Comparison of ENCODE assay signal across 19 cellular contexts in genomic region chr1:6338685-6339084, GRCh38. TPM values are rescaled to one million over a fixed set of nuclear protein-coding genes. Genes with fewer than 3 reads are reported as not detected.
DNase-seq lines count a peak whose midpoint lies in the region; ATAC-seq and TF ChIP-seq lines count a peak whose summit lies in the region.
"Had no signal": no experiment of that assay in that cellular context is flagged by ENCODE, and none has a peak within 500 bp of the region (broad histone marks: within the 10 kb centered on the region; RNA-seq: fewer than 3 reads in every experiment).

No MANE protein-coding gene starts in this region.

- no peaks in the 10 kb centered on the region for H3K4me1 Mint-ChIP-seq in activated naive CD4-positive, alpha-beta T cell treated with anti-CD3 and anti-CD28 coated beads, Interleukin-2, amount 50 U/mL, for 24 hours
- no peaks in the 10 kb centered on the region for H3K4me1 Mint-ChIP-seq in activated naive CD4-positive, alpha-beta T cell treated with anti-CD3 and anti-CD28 coated beads for 36 hours (ENCODE audit: low read depth)
- peaks cover 2% of the 10 kb centered on the region for H3K4me1 Mint-ChIP-seq in memory B cell
- H3K4me1 Mint-ChIP-seq: CD4-positive, CD25-positive, alpha-beta regulatory T cell had no signal

- TF ChIP-seq EP300 in gastroesophageal sphincter (IDR thresholded peaks at IDR 0.05) (no peak), esophagus muscularis mucosa (IDR thresholded peaks at IDR 0.05) (no peak)

- H3K4me3 ChIP-seq in ectodermal cell (ENCODE audit: insufficient read depth, low read depth, low read length) (no peak overlapping the region), gastroesophageal sphincter (no peak overlapping the region), esophagus muscularis mucosa (no peak overlapping the region)
- H3K4me3 ChIP-seq: SJCRH30 had no signal

- peaks cover 51% of the 10 kb centered on the region for H3K4me1 ChIP-seq in ectodermal cell (ENCODE audit: control insufficient read depth, insufficient read depth, low read length)
- no peaks in the 10 kb centered on the region for H3K4me1 ChIP-seq in gastroesophageal sphincter
- H3K4me1 ChIP-seq in esophagus muscularis mucosa: no peaks in the 10 kb centered on the region

- no peaks in the 10 kb centered on the region for H3K9me3 Mint-ChIP-seq in activated naive CD4-positive, alpha-beta T cell treated with anti-CD3 and anti-CD28 coated beads, Interleukin-2, amount 50 U/mL, for 24 hours
- H3K9me3 Mint-ChIP-seq in activated naive CD4-positive, alpha-beta T cell treated with anti-CD3 and anti-CD28 coated beads for 36 hours: no peaks in the 10 kb centered on the region
- no peaks in the 10 kb centered on the region for H3K9me3 Mint-ChIP-seq in memory B cell
- H3K9me3 Mint-ChIP-seq: CD4-positive, CD25-positive, alpha-beta regulatory T cell had no signal

- no peaks in the 10 kb centered on the region for H3K9me3 ChIP-seq in ectodermal cell (ENCODE audit: control insufficient read depth, low read length)
- H3K9me3 ChIP-seq in gastroesophageal sphincter: no peaks in the 10 kb centered on the region
- no peaks in the 10 kb centered on the region for H3K9me3 ChIP-seq in esophagus muscularis mucosa
- H3K9me3 ChIP-seq: SJCRH30 had no signal

- H3K27ac ChIP-seq in ectodermal cell (ENCODE audit: insufficient read depth, low read depth, low read length, poor library complexity, severe bottlenecking) (peak overlapping the region; percentile 67), temporal lobe (ENCODE audit: low read depth, low read length) (peak overlapping the region; percentile 61), gastroesophageal sphincter (no peak overlapping the region), esophagus muscularis mucosa (replicated peaks in 1 of 4) (no peak overlapping the region)
- H3K27ac ChIP-seq: KMS-11, RWPE1, SJCRH30 had no signal

- no peaks in the 10 kb centered on the region for H3K36me3 ChIP-seq in ectodermal cell (ENCODE audit: control insufficient read depth, insufficient read depth, low read length)
- peaks cover 0 to 16% of the 10 kb centered on the region in 2 donors for H3K36me3 ChIP-seq in gastroesophageal sphincter
- H3K36me3 ChIP-seq in esophagus muscularis mucosa: peaks cover 5 to 12% (median 7%) of the 10 kb centered on the region in 4 donors
- H3K36me3 ChIP-seq: SJCRH30 had no signal

- 14 to 16% methylated on average over 7 of the region's 7 CpGs for WGBS in ectodermal cell, 2 experiments
- 97% methylated on average over 5 of the region's 7 CpGs; no CpG with 5 or more reads in 1 of the 2 donors for WGBS in gastroesophageal sphincter (ENCODE audit: low coverage in 1 of 2), 2 donors
- 79% methylated on average over 6 of the region's 7 CpGs for WGBS in esophagus muscularis mucosa

- intact Hi-C loops in activated naive CD4-positive, alpha-beta T cell treated with anti-CD3 and anti-CD28 coated beads for 36 hours (cut with micrococcal nuclease): no loop called here
- intact Hi-C loops in esophagus muscularis mucosa (cut with DNase I): no loop called here

- H3K27me3 ChIP-seq in ectodermal cell (ENCODE audit: control insufficient read depth, insufficient read depth, low read length, poor library complexity, severe bottlenecking) (no peaks in the 10 kb centered on the region), gastroesophageal sphincter (no peaks in the 10 kb centered on the region), esophagus muscularis mucosa (no peaks in the 10 kb centered on the region)
- H3K27me3 ChIP-seq: SJCRH30 had no signal

- H3K4me3 Mint-ChIP-seq in activated naive CD4-positive, alpha-beta T cell treated with anti-CD3 and anti-CD28 coated beads, Interleukin-2, amount 50 U/mL, for 24 hours: no peak overlapping the region
- no peak overlapping the region for H3K4me3 Mint-ChIP-seq in activated naive CD4-positive, alpha-beta T cell treated with anti-CD3 and anti-CD28 coated beads for 36 hours
- H3K4me3 Mint-ChIP-seq in memory B cell: no peak overlapping the region
- H3K4me3 Mint-ChIP-seq: CD4-positive, CD25-positive, alpha-beta regulatory T cell had no signal

- TF ChIP-seq CTCF in gastroesophageal sphincter (IDR thresholded peaks at IDR 0.05) (no peak), esophagus muscularis mucosa (IDR thresholded peaks at IDR 0.05) (no peak)

- CTCF ChIA-PET in activated naive CD4-positive, alpha-beta T cell treated with anti-CD3 and anti-CD28 coated beads for 36 hours (lab: Charles Lee): interaction anchor here (0.6 kb wide), 1 partner anchor 72 kb away, joined by 3 read pairs; no protein-coding TSS in a partner anchor

- no peak for TF ChIP-seq POLR2A in gastroesophageal sphincter (IDR thresholded peaks at IDR 0.05)
- TF ChIP-seq POLR2A in esophagus muscularis mucosa (IDR thresholded peaks at IDR 0.05; ENCODE audit: low read depth): no peak

- no peaks in the 10 kb centered on the region for H3K27me3 Mint-ChIP-seq in activated naive CD4-positive, alpha-beta T cell treated with anti-CD3 and anti-CD28 coated beads, Interleukin-2, amount 50 U/mL, for 24 hours
- H3K27me3 Mint-ChIP-seq in activated naive CD4-positive, alpha-beta T cell treated with anti-CD3 and anti-CD28 coated beads for 36 hours (ENCODE audit: low read depth): no peaks in the 10 kb centered on the region
- no peaks in the 10 kb centered on the region for H3K27me3 Mint-ChIP-seq in memory B cell
- H3K27me3 Mint-ChIP-seq: CD4-positive, CD25-positive, alpha-beta regulatory T cell had no signal

- peaks cover 2% of the 10 kb centered on the region for H3K36me3 Mint-ChIP-seq in activated naive CD4-positive, alpha-beta T cell treated with anti-CD3 and anti-CD28 coated beads, Interleukin-2, amount 50 U/mL, for 24 hours
- peaks cover 2% of the 10 kb centered on the region for H3K36me3 Mint-ChIP-seq in activated naive CD4-positive, alpha-beta T cell treated with anti-CD3 and anti-CD28 coated beads for 36 hours (ENCODE audit: low read depth)
- H3K36me3 Mint-ChIP-seq in memory B cell: no peaks in the 10 kb centered on the region
- H3K36me3 Mint-ChIP-seq: CD4-positive, CD25-positive, alpha-beta regulatory T cell had no signal

- no peak for DNase-seq in activated naive CD4-positive, alpha-beta T cell treated with anti-CD3 and anti-CD28 coated beads for 36 hours
- DNase-seq in memory B cell (ENCODE audit: low spot score in 2 of 2) (no peak), esophagus muscularis mucosa (ENCODE audit: extremely low spot score) (no peak)
- no peak for DNase-seq in activated CD8-positive, alpha-beta memory T cell treated with anti-CD3 and anti-CD28 coated beads, Interleukin-2, amount 50 U/mL, for 4 hours
- DNase-seq: Calu3; CD4-positive, CD25-positive, alpha-beta regulatory T cell; GOT3; NCI-H1105 treated with DMSO at 0.1 percent for 48 hours; NCI-H2029 treated with DMSO at 0.1 percent for 48 hours; NCI-H226; NCI-H526; SJCRH30 had no signal

- ATAC-seq in memory B cell (ENCODE audit: low read depth): no peak
- ATAC-seq in gastroesophageal sphincter: no peak
- ATAC-seq: HepG2 had no signal

- peak overlapping the region; percentile 35 for H3K27ac Mint-ChIP-seq in activated naive CD4-positive, alpha-beta T cell treated with anti-CD3 and anti-CD28 coated beads, Interleukin-2, amount 50 U/mL, for 24 hours
- H3K27ac Mint-ChIP-seq in activated naive CD4-positive, alpha-beta T cell treated with anti-CD3 and anti-CD28 coated beads for 36 hours: no peak overlapping the region
- H3K27ac Mint-ChIP-seq in memory B cell: peak overlapping the region; percentile 42

RNA-seq across cellular contexts. Expression of gene ACOT7, which starts 54.9 kb away (rescaled TPM):
- total RNA-seq in activated naive CD4-positive, alpha-beta T cell treated with anti-CD3 and anti-CD28 coated beads for 36 hours: 10 to 100 TPM; 74.2 to 77.6 TPM
- polyA plus RNA-seq in ectodermal cell (2013, experiment 1 of 4): 89.8 TPM
- polyA plus RNA-seq in ectodermal cell (2013, experiment 2 of 4): 80.0 TPM
- polyA plus RNA-seq in ectodermal cell (2013, experiment 3 of 4): 73.0 TPM
- polyA plus RNA-seq in ectodermal cell (2013, experiment 4 of 4): 70.4 TPM
- 44.3 TPM for total RNA-seq in temporal lobe
- total RNA-seq in gastroesophageal sphincter: 10 to 100 TPM; 22.3 to 32.5 (median 25.0) TPM
- 10 to 100 TPM; 15.0 to 38.7 (median 28.6) TPM for total RNA-seq in esophagus muscularis mucosa

Comparison
In these comparisons a context has a peak if more than half of its experiments do, and no peak if none do; other contexts are left out.
1. H3K27ac ChIP-seq: peak in ectodermal cell (single experiment) and temporal lobe (single experiment); none in gastroesophageal sphincter (0 of 4) and esophagus muscularis mucosa (0 of 4).